In genomic region chr11:115616941-115617340, GRCh38 we compare ENCODE assay signal across 19 cellular contexts.
DNase-seq lines count a peak whose midpoint lies in the region; ATAC-seq and TF ChIP-seq lines count a peak whose summit lies in the region.
"Had no signal": no experiment of that assay in that cellular context is flagged by ENCODE, and none has a peak within 500 bp of the region (broad histone marks: within the 10 kb centered on the region; RNA-seq: fewer than 3 reads in every experiment).

No MANE protein-coding gene starts in this region.

- TF ChIP-seq EP300 in SK-N-SH (IDR thresholded peaks at IDR 0.05; ENCODE audit: borderline replicate concordance in 1 of 2, low read depth in 1 of 2, low read length in 1 of 2) (peak in 1 of 2 experiments; percentile 72; a peak in 1 of 4 replicates), ovary (IDR thresholded peaks at IDR 0.05) (no peak)

- H3K27me3 ChIP-seq in SK-N-SH (ENCODE audit: insufficient read depth) (no peaks in the 10 kb centered on the region), ovary (no peaks in the 10 kb centered on the region)
- H3K27me3 ChIP-seq: upper lobe of left lung had no signal

- CTCF ChIA-PET in SK-N-SH (lab: Yijun Ruan, JAX): interaction anchor here (1.0 to 2.1 kb wide), 2 partner anchors 10 to 11 kb away, joined by 3 to 7 read pairs; no protein-coding TSS in a partner anchor

- H3K4me3 ChIP-seq in SK-N-SH (ENCODE audit: low read depth in 2 of 2, low read length in 1 of 2) (no peak overlapping the region), foreskin fibroblast (ENCODE audit: low read depth in 1 of 2, low read length in 2 of 2) (no peak overlapping the region), ovary (no peak overlapping the region)
- H3K4me3 ChIP-seq: A549, SK-N-MC, upper lobe of left lung had no signal

- H3K4me1 ChIP-seq in SK-N-SH (ENCODE audit: control insufficient read depth in 1 of 2, insufficient read depth in 2 of 2, low read depth in 1 of 2, low read length in 1 of 2) (peaks cover 5 to 9% of the 10 kb centered on the region in 2 experiments; a peak in 2 of 4 replicates), ovary (ENCODE audit: insufficient read depth) (no peaks in the 10 kb centered on the region)
- H3K4me1 ChIP-seq: upper lobe of left lung had no signal

- TF ChIP-seq CTCF in SK-N-SH (IDR thresholded peaks at IDR 0.05) (no peak), foreskin fibroblast (IDR thresholded peaks at IDR 0.05; ENCODE audit: low read depth, low read length) (no peak), ovary (IDR thresholded peaks at IDR 0.05) (no peak)

- 13% methylated on average over 2 of the region's 3 CpGs for WGBS in SK-N-SH (ENCODE audit: low lambda C conversion rate)
- 2 to 10% (median 8%) methylated on average over 3 of the region's 3 CpGs for WGBS in ovary, 3 donors

- H3K27ac ChIP-seq in SK-N-SH (ENCODE audit: low read depth in 2 of 2, low read length in 1 of 2) (no peak overlapping the region; a peak in 1 of 4 replicates), ovary (no peak overlapping the region)
- H3K27ac ChIP-seq: A549, HL-60, SK-N-MC, upper lobe of left lung had no signal

- H3F3A ChIP-seq in SK-N-SH (replicated peaks; ENCODE audit: insufficient read depth): peaks cover 6% of the 10 kb centered on the region

- POLR2A ChIA-PET in SK-N-SH (lab: Yijun Ruan, JAX): no interaction called here

- H3K4me2 ChIP-seq in SK-N-SH: no peak overlapping the region
- H3K4me2 ChIP-seq: A549 had no signal

- H3K9me2 ChIP-seq in SK-N-SH: no peaks in the 10 kb centered on the region

- ATAC-seq in SK-N-SH treated with all-trans-retinoic acid at 6 μM for 48 hours (no peak), HG03045 (IDR thresholded peaks at IDR 0.05; ENCODE audit: unreplicated experiment) (no peak)
- ATAC-seq: A549; activated CD4-positive, CD25-positive, alpha-beta regulatory T cell treated with anti-CD3 and anti-CD28 coated beads, Interleukin-2, amount 50 U/mL, for 24 hours; activated T-cell treated with anti-CD3 and anti-CD28 coated beads, Interleukin-2, amount 50 U/mL, for 72 hours; naive thymus-derived CD8-positive, alpha-beta T cell had no signal

- no peak overlapping the region for H2AFZ ChIP-seq in SK-N-SH (ENCODE audit: low read depth)

- no peak overlapping the region for H3K9ac ChIP-seq in SK-N-SH

- DNase-seq in SK-N-SH: no peak
- DNase-seq in RPMI7951 (ENCODE audit: low read depth): peak; percentile 99
- peak; percentile 65 to 81 for DNase-seq in foreskin fibroblast
- peak; percentile 83 for DNase-seq in stromal cell of bone marrow (ENCODE audit: low read depth)
- DNase-seq in ovary: no peak
- DNase-seq in T-helper 1 cell: no peak
- DNase-seq: activated T-cell treated with anti-CD3 and anti-CD28 coated beads, Interleukin-2, amount 50 U/mL, for 72 hours; erythroblast; islet precursor cell; naive thymus-derived CD8-positive, alpha-beta T cell; NCI-H1105; NCI-H748 treated with DMSO at 0.1 percent for 48 hours; upper lobe of left lung had no signal

- H3K9me3 ChIP-seq in SK-N-SH (no peaks in the 10 kb centered on the region), ovary (no peaks in the 10 kb centered on the region)
- H3K9me3 ChIP-seq: A549 had no signal

- no peaks in the 10 kb centered on the region for H3K36me3 ChIP-seq in SK-N-SH (replicated peaks in 1 of 2; ENCODE audit: control insufficient read depth in 1 of 2, insufficient read depth in 2 of 2, low read length in 1 of 2)
- no peaks in the 10 kb centered on the region for H3K36me3 ChIP-seq in ovary
- H3K36me3 ChIP-seq: upper lobe of left lung had no signal

- no peaks in the 10 kb centered on the region for H3K79me2 ChIP-seq in SK-N-SH (ENCODE audit: insufficient read depth)

- no peak for TF ChIP-seq RAD21 in SK-N-SH (IDR thresholded peaks at IDR 0.05; ENCODE audit: low read length)

- intact Hi-C loops in ovary (cut with DNase I): no loop called here

- H4K20me1 ChIP-seq in SK-N-SH (ENCODE audit: insufficient read depth): no peaks in the 10 kb centered on the region

- no peak for TF ChIP-seq POLR2A in ovary (IDR thresholded peaks at IDR 0.05)

TF ChIP-seq in SK-N-SH, 30 proteins besides CTCF, POLR2A, EP300 and RAD21 (continues in another document):
- TF ChIP-seq RCOR1 (IDR thresholded peaks at IDR 0.05; ENCODE audit: low read length): no peak
- no peak for TF ChIP-seq SIN3A (IDR thresholded peaks at IDR 0.05; ENCODE audit: borderline replicate concordance, low read depth, low read length)
- peak; percentile 63; the same call in 1 of the 2 replicates for TF ChIP-seq RXRA (IDR thresholded peaks at IDR 0.05; ENCODE audit: borderline replicate concordance, low read depth)
- TF ChIP-seq EZH2phosphoT487 (IDR thresholded peaks at IDR 0.05; ENCODE audit: borderline replicate concordance, low read depth): no peak
- TF ChIP-seq, protein P1, sequence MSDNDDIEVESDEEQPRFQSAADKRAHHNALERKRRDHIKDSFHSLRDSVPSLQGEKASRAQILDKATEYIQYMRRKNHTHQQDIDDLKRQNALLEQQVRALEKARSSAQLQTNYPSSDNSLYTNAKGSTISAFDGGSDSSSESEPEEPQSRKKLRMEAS (IDR thresholded peaks at IDR 0.05; ENCODE audit: low read depth): no peak
- 0 out of 2 replicates have a peak, but pooled peaks have one; percentile 34 for TF ChIP-seq TEAD4 (IDR thresholded peaks at IDR 0.05; ENCODE audit: borderline replicate concordance, insufficient read depth)
- peak; percentile 83 for TF ChIP-seq PBX3 (IDR thresholded peaks at IDR 0.05)
- TF ChIP-seq, protein P2, sequence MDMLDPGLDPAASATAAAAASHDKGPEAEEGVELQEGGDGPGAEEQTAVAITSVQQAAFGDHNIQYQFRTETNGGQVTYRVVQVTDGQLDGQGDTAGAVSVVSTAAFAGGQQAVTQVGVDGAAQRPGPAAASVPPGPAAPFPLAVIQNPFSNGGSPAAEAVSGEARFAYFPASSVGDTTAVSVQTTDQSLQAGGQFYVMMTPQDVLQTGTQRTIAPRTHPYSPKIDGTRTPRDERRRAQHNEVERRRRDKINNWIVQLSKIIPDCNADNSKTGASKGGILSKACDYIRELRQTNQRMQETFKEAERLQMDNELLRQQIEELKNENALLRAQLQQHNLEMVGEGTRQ (IDR thresholded peaks at IDR 0.05; ENCODE audit: borderline replicate concordance, low read depth, low read length): no peak
- no peak for TF ChIP-seq GABPA (IDR thresholded peaks at IDR 0.05; ENCODE audit: low read depth)
- TF ChIP-seq YY1 (IDR thresholded peaks at IDR 0.05; ENCODE audit: low read depth): no peak
- no peak for TF ChIP-seq NRF1 (IDR thresholded peaks at IDR 0.05; ENCODE audit: low read depth, low read length)
- no peak for TF ChIP-seq TAF1 (IDR thresholded peaks at IDR 0.05; ENCODE audit: borderline replicate concordance, low read depth, low read length)
- no peak; the same call in 1 of the 2 replicates for TF ChIP-seq POLR2AphosphoS5 (IDR thresholded peaks at IDR 0.05; ENCODE audit: low read depth, low read length)

TF ChIP-seq in SK-N-SH treated with all-trans-retinoic acid at 6 μM for 48 hours, 23 proteins besides CTCF, POLR2A, EP300 and RAD21 (continues in another document):
- TF ChIP-seq RARB (CRISPR knock-in tag; IDR thresholded peaks at IDR 0.05) (no peak), OSR1 (CRISPR knock-in tag; IDR thresholded peaks at IDR 0.05) (no peak), PATZ1 (CRISPR knock-in tag; IDR thresholded peaks at IDR 0.05; ENCODE audit: borderline replicate concordance) (no peak; the same call in 1 of the 2 replicates), SNAI2 (CRISPR knock-in tag; IDR thresholded peaks at IDR 0.05) (no peak), ZNF70 (CRISPR knock-in tag; IDR thresholded peaks at IDR 0.05) (no peak), TCF4 (CRISPR knock-in tag; IDR thresholded peaks at IDR 0.05; ENCODE audit: borderline replicate concordance) (no peak), ZNF565 (CRISPR knock-in tag; conservative IDR thresholded peaks at IDR 0.05; ENCODE audit: low read depth) (no peak), GLIS3 (CRISPR knock-in tag; IDR thresholded peaks at IDR 0.05) (no peak), ZC3H10 (CRISPR knock-in tag; IDR thresholded peaks at IDR 0.05) (no peak), TOX (CRISPR knock-in tag; IDR thresholded peaks at IDR 0.05; ENCODE audit: borderline replicate concordance) (no peak), ISL1 (CRISPR knock-in tag; IDR thresholded peaks at IDR 0.05) (no peak)
- TF ChIP-seq, protein P3, sequence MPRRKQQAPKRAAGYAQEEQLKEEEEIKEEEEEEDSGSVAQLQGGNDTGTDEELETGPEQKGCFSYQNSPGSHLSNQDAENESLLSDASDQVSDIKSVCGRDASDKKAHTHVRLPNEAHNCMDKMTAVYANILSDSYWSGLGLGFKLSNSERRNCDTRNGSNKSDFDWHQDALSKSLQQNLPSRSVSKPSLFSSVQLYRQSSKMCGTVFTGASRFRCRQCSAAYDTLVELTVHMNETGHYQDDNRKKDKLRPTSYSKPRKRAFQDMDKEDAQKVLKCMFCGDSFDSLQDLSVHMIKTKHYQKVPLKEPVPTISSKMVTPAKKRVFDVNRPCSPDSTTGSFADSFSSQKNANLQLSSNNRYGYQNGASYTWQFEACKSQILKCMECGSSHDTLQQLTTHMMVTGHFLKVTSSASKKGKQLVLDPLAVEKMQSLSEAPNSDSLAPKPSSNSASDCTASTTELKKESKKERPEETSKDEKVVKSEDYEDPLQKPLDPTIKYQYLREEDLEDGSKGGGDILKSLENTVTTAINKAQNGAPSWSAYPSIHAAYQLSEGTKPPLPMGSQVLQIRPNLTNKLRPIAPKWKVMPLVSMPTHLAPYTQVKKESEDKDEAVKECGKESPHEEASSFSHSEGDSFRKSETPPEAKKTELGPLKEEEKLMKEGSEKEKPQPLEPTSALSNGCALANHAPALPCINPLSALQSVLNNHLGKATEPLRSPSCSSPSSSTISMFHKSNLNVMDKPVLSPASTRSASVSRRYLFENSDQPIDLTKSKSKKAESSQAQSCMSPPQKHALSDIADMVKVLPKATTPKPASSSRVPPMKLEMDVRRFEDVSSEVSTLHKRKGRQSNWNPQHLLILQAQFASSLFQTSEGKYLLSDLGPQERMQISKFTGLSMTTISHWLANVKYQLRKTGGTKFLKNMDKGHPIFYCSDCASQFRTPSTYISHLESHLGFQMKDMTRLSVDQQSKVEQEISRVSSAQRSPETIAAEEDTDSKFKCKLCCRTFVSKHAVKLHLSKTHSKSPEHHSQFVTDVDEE (CRISPR knock-in tag; IDR thresholded peaks at IDR 0.05): no peak

Comparison
In these comparisons a context has a peak if more than half of its experiments do, and no peak if none do; other contexts are left out.
1. DNase-seq: peak in RPMI7951 (single experiment), foreskin fibroblast (2 of 2) and stromal cell of bone marrow (single experiment); none in SK-N-SH (single experiment), ovary (0 of 5) and T-helper 1 cell (0 of 5).